ENCODE assay signal across 16 cellular contexts in the genomic region with DNA sequence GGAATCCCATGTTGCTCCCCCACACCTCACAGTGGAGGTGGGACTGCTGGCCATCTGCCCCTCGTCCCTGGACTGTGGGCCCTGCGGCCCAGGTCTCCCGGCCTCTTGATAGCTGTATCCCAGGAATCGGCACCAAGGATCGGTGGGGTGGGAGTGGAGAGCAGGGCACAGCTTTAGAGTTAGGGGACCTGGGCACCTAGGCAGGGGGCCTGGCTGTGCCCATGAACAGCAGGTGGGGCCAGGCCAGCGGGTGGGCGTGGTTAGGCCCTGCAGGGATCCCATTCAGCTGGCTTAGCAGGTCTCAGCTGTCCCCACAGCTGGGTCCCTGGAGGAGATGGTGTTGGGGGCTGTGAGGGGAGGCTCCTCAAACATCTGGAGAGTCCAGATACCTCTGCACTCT. TPM values are rescaled to one million over a fixed set of nuclear protein-coding genes. Genes with fewer than 3 reads are reported as not detected.
DNase-seq lines count a peak whose midpoint lies in the region; ATAC-seq and TF ChIP-seq lines count a peak whose summit lies in the region.
"Had no signal": no experiment of that assay in that cellular context is flagged by ENCODE, and none has a peak within 500 bp of the region (broad histone marks: within the 10 kb centered on the region; RNA-seq: fewer than 3 reads in every experiment).

No MANE protein-coding gene starts in this region.

- 87 to 100% methylated on average over 1 to 7 of the region's 7 CpGs for WGBS in endodermal cell (ENCODE audit: insufficient coverage in 1 of 2, insufficient read length in 1 of 2), 2 experiments

- H3K4me1 ChIP-seq in endodermal cell (ENCODE audit: control insufficient read depth, insufficient read depth, low read length) = peaks cover 35% of the 10 kb centered on the region

- no peaks in the 10 kb centered on the region for H3K36me3 Mint-ChIP-seq in chondrocyte (ENCODE audit: low read depth)
- H3K36me3 Mint-ChIP-seq in stimulated activated effector memory CD8-positive, alpha-beta T cell treated with anti-CD3 and anti-CD28 coated beads, Interleukin-12 subunit alpha, Interleukin-12 subunit beta, amount 100 ng/mL, for 72 hours = peaks cover 7% of the 10 kb centered on the region
- H3K36me3 Mint-ChIP-seq in endodermal cell (ENCODE audit: low read depth) = no peaks in the 10 kb centered on the region
- H3K36me3 Mint-ChIP-seq: IgD-negative memory B cell had no signal

- H3K4me3 Mint-ChIP-seq in chondrocyte (ENCODE audit: unreplicated experiment) = no peak overlapping the region
- H3K4me3 Mint-ChIP-seq in stimulated activated effector memory CD8-positive, alpha-beta T cell treated with anti-CD3 and anti-CD28 coated beads, Interleukin-12 subunit alpha, Interleukin-12 subunit beta, amount 100 ng/mL, for 72 hours = no peak overlapping the region
- no peak overlapping the region for H3K4me3 Mint-ChIP-seq in endodermal cell
- H3K4me3 Mint-ChIP-seq: IgD-negative memory B cell had no signal

- H3K27ac Mint-ChIP-seq in chondrocyte (ENCODE audit: unreplicated experiment) (no peak overlapping the region), endodermal cell (no peak overlapping the region)
- peak overlapping the region; percentile 26 for H3K27ac Mint-ChIP-seq in stimulated activated effector memory CD8-positive, alpha-beta T cell treated with anti-CD3 and anti-CD28 coated beads, Interleukin-12 subunit alpha, Interleukin-12 subunit beta, amount 100 ng/mL, for 72 hours
- H3K27ac Mint-ChIP-seq: IgD-negative memory B cell had no signal

- H3K9me3 Mint-ChIP-seq in chondrocyte (ENCODE audit: low read depth) = no peaks in the 10 kb centered on the region
- H3K9me3 Mint-ChIP-seq in stimulated activated effector memory CD8-positive, alpha-beta T cell treated with anti-CD3 and anti-CD28 coated beads, Interleukin-12 subunit alpha, Interleukin-12 subunit beta, amount 100 ng/mL, for 72 hours = no peaks in the 10 kb centered on the region
- no peaks in the 10 kb centered on the region for H3K9me3 Mint-ChIP-seq in endodermal cell
- H3K9me3 Mint-ChIP-seq: IgD-negative memory B cell had no signal

- no peak overlapping the region for H3K4me3 ChIP-seq in endodermal cell (ENCODE audit: low read length)
- H3K4me3 ChIP-seq: SJCRH30 had no signal

- H3K27me3 Mint-ChIP-seq in chondrocyte (ENCODE audit: low read depth) (no peaks in the 10 kb centered on the region), endodermal cell (ENCODE audit: insufficient read depth) (peaks cover 3% of the 10 kb centered on the region)

- H3K27me3 ChIP-seq in endodermal cell (ENCODE audit: control insufficient read depth, insufficient read depth, low read length, poor library complexity, severe bottlenecking) = no peaks in the 10 kb centered on the region
- H3K27me3 ChIP-seq: SJCRH30 had no signal

- H3K4me1 Mint-ChIP-seq in chondrocyte (ENCODE audit: low read depth) = peaks cover 25% of the 10 kb centered on the region
- peaks cover 49% of the 10 kb centered on the region for H3K4me1 Mint-ChIP-seq in stimulated activated effector memory CD8-positive, alpha-beta T cell treated with anti-CD3 and anti-CD28 coated beads, Interleukin-12 subunit alpha, Interleukin-12 subunit beta, amount 100 ng/mL, for 72 hours
- H3K4me1 Mint-ChIP-seq in endodermal cell = peaks cover 49% of the 10 kb centered on the region

- H3K36me3 ChIP-seq in endodermal cell (ENCODE audit: control insufficient read depth, insufficient read depth, low read length) = no peaks in the 10 kb centered on the region
- H3K36me3 ChIP-seq: SJCRH30 had no signal

- no peaks in the 10 kb centered on the region for H3K9me3 ChIP-seq in endodermal cell (ENCODE audit: control insufficient read depth, low read length)
- H3K9me3 ChIP-seq: Caco-2, SJCRH30 had no signal

- DNase-seq in COLO668 (lab: John Stamatoyannopoulos, UW; ENCODE audit: unreplicated experiment) (peak; percentile 2), NCI-H146 (lab: John Stamatoyannopoulos, UW) (peak; percentile 42), chondrocyte (ENCODE audit: low spot score) (peak; percentile 70), COLO829 (ENCODE audit: low spot score) (no peak), endodermal cell (no peak)
- no peak for DNase-seq in stimulated activated effector memory CD8-positive, alpha-beta T cell treated with anti-CD3 and anti-CD28 coated beads, Interleukin-12 subunit alpha, Interleukin-12 subunit beta, amount 100 ng/mL, for 72 hours (ENCODE audit: low spot score in 2 of 2)
- DNase-seq: C1 segment of cervical spinal cord, Caco-2, H7, NCI-H1105 treated with DMSO at 0.1 percent for 48 hours, NCI-H187, NCI-H2227 treated with DMSO at 0.1 percent for 48 hours, NCI-H510A treated with DMSO at 0.1 percent for 48 hours had no signal

- TF ChIP-seq CTCF in chondrocyte (IDR thresholded peaks at IDR 0.05) (no peak), endodermal cell (conservative IDR thresholded peaks at IDR 0.05) (no peak)

- no peak overlapping the region for H3K27ac ChIP-seq in endodermal cell (ENCODE audit: low read depth, low read length)
- H3K27ac ChIP-seq: SJCRH30 had no signal

- H3K9ac ChIP-seq in endodermal cell (ENCODE audit: extremely low read depth, low read length, poor library complexity, severe bottlenecking) = no peak overlapping the region

- no peak for ATAC-seq in stimulated activated effector memory CD8-positive, alpha-beta T cell treated with anti-CD3 and anti-CD28 coated beads, Interleukin-12 subunit alpha, Interleukin-12 subunit beta, amount 100 ng/mL, for 72 hours
- no peak for ATAC-seq in HG02885 (IDR thresholded peaks at IDR 0.05; ENCODE audit: poor library complexity, unreplicated experiment)

RNA-seq across cellular contexts. Expression of gene SREBF1, which starts 49.2 kb away (rescaled TPM):
- 22.8 to 26.7 TPM (median 23.4 TPM) in 3 replicates for total RNA-seq in chondrocyte
- 10 to 100 TPM; 39.0 to 58.2 TPM for total RNA-seq in endodermal cell
- 69.1 TPM for polyA plus RNA-seq in endodermal cell (2013, experiment 1 of 2)
- polyA plus RNA-seq in endodermal cell (2013, experiment 2 of 2) = 66.7 TPM

Comparison
In these comparisons a context has a peak if more than half of its experiments do, and no peak if none do; other contexts are left out.
1. DNase-seq: peak in COLO668 (single experiment), NCI-H146 (single experiment) and chondrocyte (single experiment); none in stimulated activated effector memory CD8-positive, alpha-beta T cell treated with anti-CD3 and anti-CD28 coated beads, Interleukin-12 subunit alpha, Interleukin-12 subunit beta, amount 100 ng/mL, for 72 hours (0 of 2), COLO829 (single experiment) and endodermal cell (single experiment).